In the genomic region with DNA sequence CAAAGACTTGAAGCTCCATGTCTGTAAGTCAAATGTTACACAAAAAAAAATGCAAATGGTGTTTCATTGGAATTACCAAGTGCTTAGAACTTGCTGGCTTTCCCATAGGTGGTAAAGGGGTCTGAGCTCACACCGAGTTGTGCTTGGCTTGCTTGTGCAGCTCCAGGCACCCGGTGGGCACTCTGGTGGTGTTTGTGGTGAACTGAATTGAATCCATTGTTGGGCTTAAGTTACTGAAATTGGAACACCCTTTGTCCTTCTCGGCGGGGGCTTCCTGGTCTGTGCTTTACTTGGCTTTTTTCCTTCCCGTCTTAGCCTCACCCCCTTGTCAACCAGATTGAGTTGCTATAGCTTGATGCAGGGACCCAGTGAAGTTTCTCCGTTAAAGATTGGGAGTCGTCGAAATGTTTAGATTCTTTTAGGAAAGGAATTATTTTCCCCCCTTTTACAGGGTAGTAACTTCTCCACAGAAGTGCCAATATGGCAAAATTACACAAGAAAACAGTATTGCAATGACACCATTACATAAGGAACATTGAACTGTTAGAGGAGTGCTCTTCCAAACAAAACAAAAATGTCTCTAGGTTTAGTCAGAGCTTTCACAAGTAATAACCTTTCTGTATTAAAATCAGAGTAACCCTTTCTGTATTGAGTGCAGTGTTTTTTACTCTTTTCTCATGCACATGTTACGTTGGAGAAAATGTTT, we compare ENCODE assay signal across 1 cellular context.
A peak's percentile ranks its signal among the peaks of the same experiment; 100 is the strongest.
TF ChIP-seq lines count a peak whose summit lies in the region.

No MANE protein-coding gene starts in this region.

TF ChIP-seq in H1, 55 proteins besides CTCF, POLR2A, EP300 and RAD21:
- no peak for TF ChIP-seq SIN3A (conservative IDR thresholded peaks at IDR 0.05 in 1 of 2, IDR thresholded peaks at IDR 0.05 in 1 of 2; ENCODE audit: low read depth in 1 of 2, low read length in 2 of 2)
- no peak for TF ChIP-seq TBP (IDR thresholded peaks at IDR 0.05; ENCODE audit: low read depth, low read length)
- TF ChIP-seq GABPA (IDR thresholded peaks at IDR 0.05; ENCODE audit: borderline replicate concordance, insufficient read depth, low read length): no peak
- TF ChIP-seq CHD7 (IDR thresholded peaks at IDR 0.05; ENCODE audit: insufficient replicate concordance, low read length): peak; percentile 44
- TF ChIP-seq EGR1 (IDR thresholded peaks at IDR 0.05; ENCODE audit: borderline replicate concordance, low read depth, low read length): 0 out of 2 replicates have a peak, but pooled peaks have one; percentile 9
- peak; percentile 96 for TF ChIP-seq NANOG (IDR thresholded peaks at IDR 0.05; ENCODE audit: insufficient read depth, low read depth, low read length, poor library complexity, severe bottlenecking)
- no peak for TF ChIP-seq ZNF274 (IDR thresholded peaks at IDR 0.05; ENCODE audit: borderline replicate concordance, extremely low read depth, low read length)
- TF ChIP-seq MAFK (IDR thresholded peaks at IDR 0.05; ENCODE audit: low read depth, low read length): no peak
- TF ChIP-seq YY1 (IDR thresholded peaks at IDR 0.05; ENCODE audit: low read depth, low read length): peak; percentile 31; the same call in 1 of the 2 replicates
- peak; percentile 72 to 73; a peak in 1 of 4 replicates for TF ChIP-seq HDAC2 (IDR thresholded peaks at IDR 0.05; ENCODE audit: borderline replicate concordance in 1 of 2, low read depth in 2 of 2, low read length in 2 of 2)
- TF ChIP-seq, protein P1, sequence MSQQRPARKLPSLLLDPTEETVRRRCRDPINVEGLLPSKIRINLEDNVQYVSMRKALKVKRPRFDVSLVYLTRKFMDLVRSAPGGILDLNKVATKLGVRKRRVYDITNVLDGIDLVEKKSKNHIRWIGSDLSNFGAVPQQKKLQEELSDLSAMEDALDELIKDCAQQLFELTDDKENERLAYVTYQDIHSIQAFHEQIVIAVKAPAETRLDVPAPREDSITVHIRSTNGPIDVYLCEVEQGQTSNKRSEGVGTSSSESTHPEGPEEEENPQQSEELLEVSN (IDR thresholded peaks at IDR 0.05): no peak
- TF ChIP-seq CTBP2 (IDR thresholded peaks at IDR 0.05; ENCODE audit: borderline replicate concordance, insufficient read depth, insufficient read length, low read length): peak; percentile 86
TF ChIP-seq in H1: peak in this region for 6.
